Comparison of ENCODE assay signal across 9 cellular contexts in genomic region chr1:15683411-15684039, GRCh38. TPM values are rescaled to one million over a fixed set of nuclear protein-coding genes. Genes with fewer than 3 reads are reported as not detected.
A peak's percentile ranks its signal among the peaks of the same experiment; 100 is the strongest.
DNase-seq lines count a peak whose midpoint lies in the region; ATAC-seq and TF ChIP-seq lines count a peak whose summit lies in the region.
"Had no signal": no experiment of that assay in that cellular context is flagged by ENCODE, and none has a peak within 500 bp of the region (broad histone marks: within the 10 kb centered on the region; RNA-seq: fewer than 3 reads in every experiment).

No MANE protein-coding gene starts in this region.

- H3K4me3 ChIP-seq in mononuclear cell (ENCODE audit: low read length) (peak overlapping the region; percentile 74), uterus (peak overlapping the region; percentile 66 to 95)

- TF ChIP-seq CTCF in chondrocyte (IDR thresholded peaks at IDR 0.05) = no peak
- TF ChIP-seq CTCF in uterus (IDR thresholded peaks at IDR 0.05) = no peak

- H3K4me3 Mint-ChIP-seq in chondrocyte (ENCODE audit: unreplicated experiment) = peak overlapping the region; percentile 72

- no peaks in the 10 kb centered on the region for H3K27me3 ChIP-seq in mononuclear cell (ENCODE audit: insufficient read depth, low read length)
- no peaks in the 10 kb centered on the region for H3K27me3 ChIP-seq in uterus

- peak overlapping the region; percentile 95 to 97 for H3K27ac ChIP-seq in uterus

- peak overlapping the region; percentile 87 for H3K27ac Mint-ChIP-seq in chondrocyte (ENCODE audit: unreplicated experiment)

- no peaks in the 10 kb centered on the region for H3K27me3 Mint-ChIP-seq in chondrocyte (ENCODE audit: low read depth)

- DNase-seq in Right ventricle myocardium superior = no peak
- no peak for DNase-seq in cardiac septum (ENCODE audit: low spot score)
- DNase-seq in chondrocyte (ENCODE audit: low spot score) = no peak
- DNase-seq in uterus = no peak
- DNase-seq in pons (ENCODE audit: low spot score) = no peak
- DNase-seq in activated effector memory CD4-positive, alpha-beta T cell treated with Interleukin-2 at 50 U/mL for 16 hours = no peak
- DNase-seq: foreskin melanocyte had no signal

- no peaks in the 10 kb centered on the region for H3K36me3 ChIP-seq in uterus

- no peaks in the 10 kb centered on the region for H3K9me3 Mint-ChIP-seq in chondrocyte (ENCODE audit: low read depth)

- H3K4me1 Mint-ChIP-seq in chondrocyte (ENCODE audit: low read depth) = peaks cover 44% of the 10 kb centered on the region

- intact Hi-C loops in Right ventricle myocardium superior (cut with DNase I) = loop anchor here (10.0 kb wide), 1 partner anchor 69 kb away; the partner anchor contains the start of gene DDI2
- intact Hi-C loops in cardiac septum (cut with DNase I) = loop anchor here (5.0 kb wide), 1 partner anchor 66 kb away; the partner anchor contains the start of gene DDI2
- intact Hi-C loops in uterus (cut with DNase I; ENCODE audit: low total_unique reads) = no loop called here

- peak; percentile 2 for ATAC-seq in Right ventricle myocardium superior (ENCODE audit: poor library complexity)
- no peak for ATAC-seq in GM18907 (IDR thresholded peaks at IDR 0.05; ENCODE audit: unreplicated experiment)

- TF ChIP-seq POLR2A in uterus (IDR thresholded peaks at IDR 0.05) = no peak

- H3K4me1 ChIP-seq in mononuclear cell (ENCODE audit: insufficient read depth, low read length) = peaks cover 48% of the 10 kb centered on the region
- H3K4me1 ChIP-seq in uterus = peaks cover 0 to 6% of the 10 kb centered on the region in 2 donors

- H3K36me3 Mint-ChIP-seq in chondrocyte (ENCODE audit: low read depth) = no peaks in the 10 kb centered on the region

- H3K9me3 ChIP-seq in mononuclear cell (ENCODE audit: low read depth, low read length) (no peaks in the 10 kb centered on the region), uterus (no peaks in the 10 kb centered on the region)

RNA-seq across cellular contexts. Expression of gene PLEKHM2, which starts 0.6 kb away (rescaled TPM):
- total RNA-seq in Right ventricle myocardium superior (81.7 TPM), cardiac septum (93.1 TPM), chondrocyte (63.6 to 68.3 TPM (median 66.0 TPM) in 3 replicates), mononuclear cell (70.7 TPM), uterus (10 to 100 TPM; 21.3 to 70.2 (median 30.7) TPM)

RNA-seq across cellular contexts. Expression of gene SLC25A34, which starts 52.5 kb away (rescaled TPM):
- total RNA-seq in Right ventricle myocardium superior (54.3 TPM), cardiac septum (2.9 TPM), chondrocyte (0.90 to 1.9 TPM (median 1.3 TPM) in 3 replicates), mononuclear cell (1.0 TPM), uterus (1 to 10 TPM in 2 of 4 donors, under 1 TPM in 1, not detected in 1; 0.29 to 2.1 (median 1.6) TPM)

RNA-seq across cellular contexts. Expression of gene TMEM82, which starts 58.8 kb away (rescaled TPM):
- not detected for total RNA-seq in Right ventricle myocardium superior
- not detected for total RNA-seq in cardiac septum
- not detected in 3 replicates for total RNA-seq in chondrocyte
- total RNA-seq in mononuclear cell = not detected
- total RNA-seq in uterus = not detected

Comparison
In these comparisons a context has a peak if more than half of its experiments do, and no peak if none do; other contexts are left out.
1. RNA of gene SLC25A34, which starts 52.5 kb away (total RNA-seq): 54.3 TPM in Right ventricle myocardium superior (single experiment); 2.9 TPM in cardiac septum (single experiment), 0.29 to 2.1 TPM in uterus, 1.0 TPM in mononuclear cell (single experiment) and 0.90 to 1.9 TPM in chondrocyte; every median in the first group is over 10 times any median in the second.